Comparison of ENCODE assay signal across 23 cellular contexts in genomic region chr12:48380596-48380995, GRCh38.
"Had no signal": no experiment of that assay in that cellular context is flagged by ENCODE, and none has a peak within 500 bp of the region (broad histone marks: within the 10 kb centered on the region; RNA-seq: fewer than 3 reads in every experiment).

No MANE protein-coding gene starts in this region.

- H3K4me1 ChIP-seq: left lung, lower lobe of right lung, suprapubic skin, tibial artery, upper lobe of right lung had no signal

- H3K4me3 Mint-ChIP-seq: immature natural killer cell; mesothelial cell of epicardium; naive B cell; natural killer cell treated with Interleukin-12 subunit alpha and Interleukin-12 subunit beta and Interleukin-15 and Interleukin-18, amount 100 ng/mL, for 72 hours; stimulated activated effector memory CD8-positive, alpha-beta T cell treated with anti-CD3 and anti-CD28 coated beads, Interleukin-12 subunit alpha, Interleukin-12 subunit beta, amount 100 ng/mL, for 72 hours; stimulated activated naive CD8-positive, alpha-beta T cell treated with anti-CD3 and anti-CD28 coated beads, Interleukin-15, Interleukin-2, amounts not matched to agents 100 ng/mL and 50 ng/mL, for 24 hours had no signal

- H3K27me3 ChIP-seq: left lung, ovary, suprapubic skin, tibial artery, upper lobe of right lung had no signal

- DNase-seq: hypothalamus; immature natural killer cell; kidney; left colon; left lung; lower lobe of right lung; mesendoderm; naive B cell; ovary; retina; right cardiac atrium; stimulated activated CD4-positive, alpha-beta T cell treated with anti-CD3 and anti-CD28 coated beads, Interleukin-4, amount 100 ng/mL, for 24 hours; stimulated activated naive CD4-positive, alpha-beta T cell; tibial artery; upper lobe of right lung had no signal

- H3K4me1 Mint-ChIP-seq: immature natural killer cell, mesothelial cell of epicardium, naive B cell had no signal

- H3K27ac ChIP-seq: left lung, lower lobe of right lung, ovary, skin epidermis, suprapubic skin, thoracic aorta, tibial artery, upper lobe of right lung had no signal

- ATAC-seq: left colon; left lung; lower lobe of right lung; natural killer cell treated with Interleukin-12 subunit alpha and Interleukin-12 subunit beta and Interleukin-15 and Interleukin-18, amount 100 ng/mL, for 72 hours; right cardiac atrium; stimulated activated effector memory CD8-positive, alpha-beta T cell treated with anti-CD3 and anti-CD28 coated beads, Interleukin-12 subunit alpha, Interleukin-12 subunit beta, amount 100 ng/mL, for 72 hours; upper lobe of right lung had no signal

- H3K36me3 ChIP-seq: left lung, lower lobe of right lung, ovary, suprapubic skin, thoracic aorta, tibial artery, upper lobe of right lung had no signal

- H3K9me3 Mint-ChIP-seq: stimulated activated effector memory CD8-positive, alpha-beta T cell treated with anti-CD3 and anti-CD28 coated beads, Interleukin-12 subunit alpha, Interleukin-12 subunit beta, amount 100 ng/mL, for 72 hours had no signal

- H3K9me3 ChIP-seq: left lung, lower lobe of right lung, ovary, suprapubic skin, thoracic aorta, tibial artery, upper lobe of right lung had no signal

- H3K27ac Mint-ChIP-seq: immature natural killer cell; mesothelial cell of epicardium; naive B cell; natural killer cell treated with Interleukin-12 subunit alpha and Interleukin-12 subunit beta and Interleukin-15 and Interleukin-18, amount 100 ng/mL, for 72 hours; progenitor cell of endocrine pancreas; stimulated activated effector memory CD8-positive, alpha-beta T cell treated with anti-CD3 and anti-CD28 coated beads, Interleukin-12 subunit alpha, Interleukin-12 subunit beta, amount 100 ng/mL, for 72 hours; stimulated activated naive CD8-positive, alpha-beta T cell treated with anti-CD3 and anti-CD28 coated beads, Interleukin-15, Interleukin-2, amounts not matched to agents 100 ng/mL and 50 ng/mL, for 24 hours had no signal

- H3K4me3 ChIP-seq: left lung, lower lobe of right lung, ovary, skin epidermis, suprapubic skin, thoracic aorta, tibial artery, upper lobe of right lung had no signal

- H3K36me3 Mint-ChIP-seq: mesothelial cell of epicardium; stimulated activated effector memory CD8-positive, alpha-beta T cell treated with anti-CD3 and anti-CD28 coated beads, Interleukin-12 subunit alpha, Interleukin-12 subunit beta, amount 100 ng/mL, for 72 hours had no signal
